Comparison of ENCODE assay signal across 23 cellular contexts in the genomic region with DNA sequence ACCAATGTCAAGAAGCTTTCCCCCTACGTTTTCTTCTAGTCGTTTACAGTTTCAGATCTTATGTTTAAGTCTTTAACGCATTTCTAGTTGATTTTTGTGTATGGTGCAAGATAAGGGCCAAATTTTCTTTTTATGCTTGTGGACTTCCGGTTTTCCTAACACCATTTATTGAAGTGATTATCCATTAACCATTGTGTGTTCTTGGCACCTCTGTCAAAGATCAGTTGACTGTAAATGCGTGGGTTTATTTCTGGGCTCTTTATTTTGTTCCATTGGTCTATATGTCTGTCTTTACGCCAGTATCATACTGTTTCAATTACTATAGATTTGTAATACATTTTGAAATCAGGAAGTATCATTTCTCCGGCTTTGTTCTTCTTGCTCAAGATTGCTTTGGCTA.
"Had no signal": no experiment of that assay in that cellular context is flagged by ENCODE, and none has a peak within 500 bp of the region (broad histone marks: within the 10 kb centered on the region; RNA-seq: fewer than 3 reads in every experiment).

No MANE protein-coding gene starts in this region.

- DNase-seq: activated CD4-positive, alpha-beta memory T cell treated with anti-CD3 and anti-CD28 coated beads for 36 hours; activated CD4-positive, alpha-beta T cell treated with anti-CD3 and anti-CD28 coated beads for 36 hours; activated CD4-positive, alpha-beta T cell treated with anti-CD3 and anti-CD28 coated beads, Interleukin-2, amount 10 ng/mL, durations not matched to agents 24 days and 14 days; activated CD4-positive, CD25-positive, alpha-beta regulatory T cell; activated CD4-positive, CD25-positive, alpha-beta regulatory T cell treated with anti-CD3 and anti-CD28 coated beads, Interleukin-2, amount 50 U/mL, for 72 hours; activated CD8-positive, alpha-beta memory T cell treated with anti-CD3 and anti-CD28 coated beads, Interleukin-2, amount 10 ng/mL, durations not matched to agents 7 days and 5 days; activated CD8-positive, alpha-beta memory T cell treated with anti-CD3 and anti-CD28 coated beads, Interleukin-2, amount 50 U/mL, for 4 hours; activated CD8-positive, alpha-beta T cell treated with anti-CD3 and anti-CD28 coated beads, Interleukin-2, amount 10 ng/mL, durations not matched to agents 7 days and 5 days; activated gamma-delta T cell; activated naive CD4-positive, alpha-beta T cell treated with anti-CD3 and anti-CD28 coated beads, Interleukin-2, amount 50 U/mL, for 16 hours; activated naive CD4-positive, alpha-beta T cell treated with Interleukin-2 at 50 U/mL for 16 hours; activated T-cell treated with anti-CD3 and anti-CD28 coated beads, Interleukin-2, amount 50 U/mL, for 1 hour; activated T-cell treated with anti-CD3 and anti-CD28 coated beads, Interleukin-2, amount 50 U/mL, for 48 hours; amniotic stem cell; anterior cingulate cortex; brain microvascular endothelial cell; dorsolateral prefrontal cortex; effector memory CD4-positive, alpha-beta T cell; endodermal cell; foreskin fibroblast; head of caudate nucleus; T-helper 2 cell had no signal

- H3K36me3 ChIP-seq: brain microvascular endothelial cell had no signal

- H3K27me3 ChIP-seq: brain microvascular endothelial cell, dorsolateral prefrontal cortex had no signal

- H3K27ac ChIP-seq: brain microvascular endothelial cell, coronary artery, dorsolateral prefrontal cortex had no signal

- H3K4me3 ChIP-seq: coronary artery, dorsolateral prefrontal cortex had no signal
